ENCODE assay signal across 17 cellular contexts in genomic region chr1:32307313-32307712, GRCh38. TPM values are rescaled to one million over a fixed set of nuclear protein-coding genes. Genes with fewer than 3 reads are reported as not detected.
DNase-seq lines count a peak whose midpoint lies in the region; ATAC-seq and TF ChIP-seq lines count a peak whose summit lies in the region.
"Had no signal": no experiment of that assay in that cellular context is flagged by ENCODE, and none has a peak within 500 bp of the region (broad histone marks: within the 10 kb centered on the region; RNA-seq: fewer than 3 reads in every experiment).

No MANE protein-coding gene starts in this region.

- TF ChIP-seq CTCF in nephron progenitor cell (IDR thresholded peaks at IDR 0.05) (no peak), psoas muscle (IDR thresholded peaks at IDR 0.05) (no peak)

- H3K4me1 ChIP-seq in psoas muscle = peaks cover 8% of the 10 kb centered on the region
- H3K4me1 ChIP-seq: neural progenitor cell had no signal

- no peak overlapping the region for H3K4me3 Mint-ChIP-seq in T-helper 1 cell treated with Interleukin-12 subunit alpha and Interleukin-12 subunit beta and Interleukin-4 antibody, amounts not matched to agents 30 μg/mL and 1 μg/mL, for 36 hours
- no peak overlapping the region for H3K4me3 Mint-ChIP-seq in nephron progenitor cell
- H3K4me3 Mint-ChIP-seq: GM23338, neural progenitor cell had no signal

- no peaks in the 10 kb centered on the region for H3K9me3 Mint-ChIP-seq in T-helper 1 cell treated with Interleukin-12 subunit alpha and Interleukin-12 subunit beta and Interleukin-4 antibody, amounts not matched to agents 30 μg/mL and 1 μg/mL, for 36 hours
- H3K9me3 Mint-ChIP-seq in nephron progenitor cell = peaks cover 19% of the 10 kb centered on the region

- H3K9me3 ChIP-seq in psoas muscle = no peaks in the 10 kb centered on the region

- peaks cover 10 to 39% of the 10 kb centered on the region in 2 donors for H3K36me3 ChIP-seq in psoas muscle (ENCODE audit: insufficient read depth in 1 of 2, low read depth in 1 of 2)

- H3K27ac ChIP-seq in psoas muscle = no peak overlapping the region
- H3K27ac ChIP-seq: A549, heart right ventricle, neural progenitor cell, spleen had no signal

- no peak overlapping the region for H3K4me3 ChIP-seq in psoas muscle
- H3K4me3 ChIP-seq: A549, GM23338, heart right ventricle, neural progenitor cell, spleen had no signal

- ATAC-seq in HG03139 (IDR thresholded peaks at IDR 0.05; ENCODE audit: unreplicated experiment) (no peak), psoas muscle (no peak)
- ATAC-seq: A549, GM23338, heart right ventricle had no signal

- DNase-seq in T-helper 1 cell = no peak
- peak; percentile 23 for DNase-seq in M059J (ENCODE audit: low read depth)
- DNase-seq in amniotic epithelial cell (ENCODE audit: low read depth) = peak; percentile 62
- no peak for DNase-seq in nephron progenitor cell
- DNase-seq in psoas muscle = no peak
- DNase-seq in foreskin melanocyte = no peak
- DNase-seq: anterior cingulate cortex, heart right ventricle, NCI-H69, Right ventricle myocardium superior, spleen had no signal

- intact Hi-C loops in psoas muscle (cut with DNase I) = no loop called here

- 78 to 81% (median 79%) methylated on average over 2 of the region's 2 CpGs for WGBS in psoas muscle, 3 donors

- H3K36me3 Mint-ChIP-seq in T-helper 1 cell treated with Interleukin-12 subunit alpha and Interleukin-12 subunit beta and Interleukin-4 antibody, amounts not matched to agents 30 μg/mL and 1 μg/mL, for 36 hours (ENCODE audit: low read depth) = peaks cover 33% of the 10 kb centered on the region
- H3K36me3 Mint-ChIP-seq in nephron progenitor cell (ENCODE audit: low read depth) = peaks cover 64% of the 10 kb centered on the region

- H3K27me3 ChIP-seq in psoas muscle (ENCODE audit: insufficient read depth in 3 of 3, low read length in 2 of 3) = no peaks in the 10 kb centered on the region
- H3K27me3 ChIP-seq: heart right ventricle, neural progenitor cell, spleen had no signal

- peak overlapping the region; percentile 56 for H3K27ac Mint-ChIP-seq in T-helper 1 cell treated with Interleukin-12 subunit alpha and Interleukin-12 subunit beta and Interleukin-4 antibody, amounts not matched to agents 30 μg/mL and 1 μg/mL, for 36 hours
- H3K27ac Mint-ChIP-seq in nephron progenitor cell = peak overlapping the region; percentile 4
- H3K27ac Mint-ChIP-seq: GM23338, neural progenitor cell had no signal

- peaks cover 34% of the 10 kb centered on the region for H3K4me1 Mint-ChIP-seq in T-helper 1 cell treated with Interleukin-12 subunit alpha and Interleukin-12 subunit beta and Interleukin-4 antibody, amounts not matched to agents 30 μg/mL and 1 μg/mL, for 36 hours (ENCODE audit: low read depth)
- H3K4me1 Mint-ChIP-seq in nephron progenitor cell = peaks cover 32% of the 10 kb centered on the region
- H3K4me1 Mint-ChIP-seq: GM23338 had no signal

- H3K27me3 Mint-ChIP-seq in T-helper 1 cell treated with Interleukin-12 subunit alpha and Interleukin-12 subunit beta and Interleukin-4 antibody, amounts not matched to agents 30 μg/mL and 1 μg/mL, for 36 hours (ENCODE audit: low read depth) = no peaks in the 10 kb centered on the region
- peaks cover 4% of the 10 kb centered on the region for H3K27me3 Mint-ChIP-seq in nephron progenitor cell (ENCODE audit: low read depth, poor library complexity)

RNA-seq across cellular contexts. Expression of gene HDAC1, which starts 15.4 kb away (rescaled TPM):
- 158 and 171 TPM in 2 replicates for total RNA-seq in M059J (2014; rRNA removed; shearing (Covaris generic))
- 10 to 100 TPM; 11.8 to 17.2 (median 14.6) TPM for total RNA-seq in psoas muscle
- polyA plus RNA-seq in psoas muscle = 10 to 100 TPM; 13.8 to 23.1 (median 17.0) TPM

RNA-seq across cellular contexts. Expression of gene MARCKSL1, which starts 28.7 kb away (rescaled TPM):
- 73.3 and 110 TPM in 2 replicates for total RNA-seq in M059J (2014; rRNA removed; shearing (Covaris generic))
- total RNA-seq in psoas muscle = 1 to 10 TPM; 5.6 to 9.5 (median 8.8) TPM
- 10 to 100 TPM in 2 of 3 donors, 1 to 10 TPM in 1; 9.4 to 12.9 (median 12.2) TPM for polyA plus RNA-seq in psoas muscle

RNA-seq across cellular contexts. Expression of gene FAM229A, which starts 55.0 kb away (rescaled TPM):
- total RNA-seq in M059J (2014; rRNA removed; shearing (Covaris generic)) = 0.42 and 1.2 TPM in 2 replicates
- 1 to 10 TPM in 3 of 4 donors, under 1 TPM in 1; 0.98 to 4.0 (median 1.7) TPM for total RNA-seq in psoas muscle
- 1 to 10 TPM; 1.8 to 3.1 (median 2.1) TPM for polyA plus RNA-seq in psoas muscle

RNA-seq across cellular contexts. Expression of gene TSSK3, which starts 55.0 kb away (rescaled TPM):
- 0.07 TPM in 1 of 2 replicates, not detected in the other for total RNA-seq in M059J (2014; rRNA removed; shearing (Covaris generic))
- 1 to 10 TPM in 1 of 4 donors, not detected in 3; 1.5 TPM for total RNA-seq in psoas muscle
- 1 to 10 TPM in 1 of 3 donors, under 1 TPM in 2; 0.10 to 4.0 (median 0.12) TPM for polyA plus RNA-seq in psoas muscle
- total RNA-seq: GM23338, HT1080 had no signal
- polyA plus RNA-seq: GM23338 had no signal

RNA-seq across cellular contexts. Expression of gene LCK, which starts 56.2 kb away (rescaled TPM):
- total RNA-seq in M059J (2014; rRNA removed; shearing (Covaris generic)) = 0.12 TPM in 1 of 2 replicates, not detected in the other
- under 1 TPM; 0.77 to 0.89 (median 0.82) TPM for total RNA-seq in psoas muscle
- polyA plus RNA-seq in psoas muscle = under 1 TPM; 0.10 to 0.27 (median 0.26) TPM

Comparison
In these comparisons a context has a peak if more than half of its experiments do, and no peak if none do; other contexts are left out.
1. DNase-seq: peak in M059J (single experiment) and amniotic epithelial cell (single experiment); none in T-helper 1 cell (0 of 5), nephron progenitor cell (single experiment), psoas muscle (0 of 2) and foreskin melanocyte (single experiment).